In the genomic region with DNA sequence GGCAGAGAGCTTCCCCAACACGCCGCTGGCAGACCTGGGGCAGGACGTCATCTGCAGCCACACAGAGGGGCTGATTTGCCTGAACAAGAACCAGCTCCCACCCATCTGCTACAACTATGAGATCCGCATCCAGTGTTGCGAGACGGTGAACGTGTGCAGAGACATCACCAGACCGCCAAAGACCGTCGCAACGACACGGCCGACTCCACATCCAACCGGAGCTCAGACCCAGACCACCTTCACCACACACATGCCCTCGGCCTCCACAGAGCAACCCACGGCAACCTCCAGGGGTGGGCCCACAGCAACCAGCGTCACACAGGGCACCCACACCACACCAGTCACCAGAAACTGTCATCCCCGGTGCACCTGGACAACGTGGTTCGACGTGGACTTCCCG, we compare ENCODE assay signal across 15 cellular contexts. TPM values are rescaled to one million over a fixed set of nuclear protein-coding genes. Genes with fewer than 3 reads are reported as not detected.
"Had no signal": no experiment of that assay in that cellular context is flagged by ENCODE, and none has a peak within 500 bp of the region (broad histone marks: within the 10 kb centered on the region; RNA-seq: fewer than 3 reads in every experiment).

No MANE protein-coding gene starts in this region.

RNA-seq across cellular contexts. Expression of gene MUC5AC, which starts 26.4 kb away (rescaled TPM):
- total RNA-seq: activated naive CD4-positive, alpha-beta T cell treated with anti-CD3 and anti-CD28 coated beads for 36 hours; activated naive CD4-positive, alpha-beta T cell treated with anti-CD3 and anti-CD28 coated beads, Interleukin-2, amount 50 U/mL, for 72 hours; activated naive CD8-positive, alpha-beta T cell treated with anti-CD3 and anti-CD28 coated beads for 36 hours; activated naive CD8-positive, alpha-beta T cell treated with anti-CD3 and anti-CD28 coated beads, Interleukin-2, amount 10 ng/mL, durations not matched to agents 7 days and 5 days; activated T-cell treated with anti-CD3 and anti-CD28 coated beads, Interleukin-2, amount 50 U/mL, for 72 hours; activated T-helper 1 cell treated with anti-CD3 and anti-CD28 coated beads, Interleukin-12 subunit alpha, Interleukin-12 subunit beta, Interleukin-2, Interleukin-4 antibody, amounts not matched to agents 30 ng/mL and 10 ng/mL and 1 ng/mL, durations not matched to agents 14 hours and 24 hours and 36 hours; activated T-helper 17 cell treated with anti-CD3 and anti-CD28 coated beads, Interleukin-2, amount 50 U/mL, for 72 hours; activated T-helper 2 cell treated with anti-CD3 and anti-CD28 coated beads, Interferon-gamma antibody, Interleukin-2, Interleukin-4, amounts not matched to agents 10 μg/mL and 5 μg/mL and 100 μg/mL, durations not matched to agents 14 hours and 24 hours and 36 hours; aorta; astrocyte; breast epithelium; cardiac muscle cell; cardiac septum; chondrocyte had no signal

RNA-seq across cellular contexts. Expression of gene MUC5B, which starts 38.7 kb away (rescaled TPM):
- total RNA-seq: activated naive CD4-positive, alpha-beta T cell treated with anti-CD3 and anti-CD28 coated beads for 36 hours; activated naive CD4-positive, alpha-beta T cell treated with anti-CD3 and anti-CD28 coated beads, Interleukin-2, amount 50 U/mL, for 72 hours; activated naive CD8-positive, alpha-beta T cell treated with anti-CD3 and anti-CD28 coated beads for 36 hours; activated naive CD8-positive, alpha-beta T cell treated with anti-CD3 and anti-CD28 coated beads, Interleukin-2, amount 10 ng/mL, durations not matched to agents 7 days and 5 days; activated T-cell treated with anti-CD3 and anti-CD28 coated beads, Interleukin-2, amount 50 U/mL, for 72 hours; activated T-helper 1 cell treated with anti-CD3 and anti-CD28 coated beads, Interleukin-12 subunit alpha, Interleukin-12 subunit beta, Interleukin-2, Interleukin-4 antibody, amounts not matched to agents 30 ng/mL and 10 ng/mL and 1 ng/mL, durations not matched to agents 14 hours and 24 hours and 36 hours; activated T-helper 17 cell treated with anti-CD3 and anti-CD28 coated beads, Interleukin-2, amount 50 U/mL, for 72 hours; activated T-helper 2 cell treated with anti-CD3 and anti-CD28 coated beads, Interferon-gamma antibody, Interleukin-2, Interleukin-4, amounts not matched to agents 10 μg/mL and 5 μg/mL and 100 μg/mL, durations not matched to agents 14 hours and 24 hours and 36 hours; aorta; astrocyte; bronchial epithelial cell; cardiac muscle cell; cardiac septum; chondrocyte had no signal
